Comparison of ENCODE assay signal across 8 cellular contexts in genomic region chr20:50575869-50576720, GRCh38.
DNase-seq lines count a peak whose midpoint lies in the region; ATAC-seq and TF ChIP-seq lines count a peak whose summit lies in the region.

No MANE protein-coding gene starts in this region.

- no peaks in the 10 kb centered on the region for H3K9me3 Mint-ChIP-seq in immature natural killer cell

- peak; percentile 69 for TF ChIP-seq CTCF in GM10248 (IDR thresholded peaks at IDR 0.05; ENCODE audit: control extremely low read depth, extremely low read depth, low read depth, missing control alignments)
- peak; percentile 88 for TF ChIP-seq CTCF in astrocyte of the spinal cord (IDR thresholded peaks at IDR 0.05; ENCODE audit: low read depth, low read length)

- ATAC-seq in HG02870 (IDR thresholded peaks at IDR 0.05; ENCODE audit: unreplicated experiment), result no peak

- no peak overlapping the region for H3K4me3 Mint-ChIP-seq in immature natural killer cell

- in situ Hi-C loops in astrocyte of the spinal cord (cut with HindIII; ENCODE audit: low sequenced_read_pairs), result no loop called here

- H3K4me3 ChIP-seq in MG63 (no peak overlapping the region), astrocyte of the spinal cord (ENCODE audit: low read depth, low read length) (no peak overlapping the region)

- H3K4me1 Mint-ChIP-seq in immature natural killer cell, result peaks cover 22 to 40% of the 10 kb centered on the region in 2 donors

- CTCF ChIA-PET in GM10248 (lab: Yijun Ruan, JAX), result interaction anchor here (0.7 to 4.0 kb wide), 13 partner anchors 10 to 390 kb away, joined by 3 to 22 read pairs (median 7); no protein-coding TSS in a partner anchor

- H3K36me3 ChIP-seq in MG63, result peaks cover 65% of the 10 kb centered on the region

- POLR2A ChIA-PET in GM10248 (lab: Yijun Ruan, JAX), result no interaction called here

- no peaks in the 10 kb centered on the region for H3K27me3 ChIP-seq in MG63

- peak; percentile 65 for DNase-seq in GM10248 (ENCODE audit: extremely low spot score)
- DNase-seq in MG63, result peak; percentile 54
- DNase-seq in UCSD-AML1 (lab: John Stamatoyannopoulos, UW; ENCODE audit: unreplicated experiment), result peak; percentile 58
- peak; percentile 54 for DNase-seq in astrocyte of the spinal cord (ENCODE audit: low read depth, low spot score)
- DNase-seq in immature natural killer cell, result peak; percentile 32 to 56 (median 44)
- DNase-seq in stimulated activated CD4-positive, alpha-beta T cell treated with anti-CD3 and anti-CD28 coated beads, Interleukin-15, amount 100 ng/mL, for 24 hours, result peak; percentile 75
- no peak for DNase-seq in GM19238 (ENCODE audit: insufficient read length, low spot score)

- H3K27ac Mint-ChIP-seq in immature natural killer cell, result peak overlapping the region in 2 of 6 donors; percentile 37 to 68

- peaks cover 0 to 3% (median 0%) of the 10 kb centered on the region in 3 donors for H3K27me3 Mint-ChIP-seq in immature natural killer cell (ENCODE audit: low read depth in 3 of 3)

- peaks cover 18 to 40% (median 26%) of the 10 kb centered on the region in 3 donors for H3K36me3 Mint-ChIP-seq in immature natural killer cell

- H3K9me3 ChIP-seq in MG63, result no peaks in the 10 kb centered on the region
